Comparison of ENCODE assay signal across 25 cellular contexts in the genomic region with DNA sequence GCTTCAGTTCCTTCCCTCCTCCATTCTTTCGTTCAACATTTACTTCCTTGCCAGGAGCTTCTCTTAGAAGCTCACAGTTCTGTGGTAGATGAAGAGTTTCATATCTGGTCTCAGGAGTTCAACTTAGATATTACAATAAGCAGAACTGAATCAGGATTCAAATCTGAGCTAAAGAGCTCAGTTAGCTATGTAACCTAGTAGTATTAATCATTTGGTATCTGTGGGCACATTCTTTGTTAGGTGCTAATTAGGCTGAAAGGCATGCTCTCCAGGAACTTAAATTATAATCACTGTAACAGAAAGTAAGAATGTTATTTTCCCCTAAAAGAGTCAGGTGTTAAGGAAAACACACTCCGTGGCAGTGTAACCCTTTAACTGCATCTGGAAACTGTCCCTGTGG. TPM values are rescaled to one million over a fixed set of nuclear protein-coding genes. Genes with fewer than 3 reads are reported as not detected.
"Had no signal": no experiment of that assay in that cellular context is flagged by ENCODE, and none has a peak within 500 bp of the region (broad histone marks: within the 10 kb centered on the region; RNA-seq: fewer than 3 reads in every experiment).

No MANE protein-coding gene starts in this region.

- H3K27ac Mint-ChIP-seq: memory B cell; mesothelial cell of epicardium; nephron; neural progenitor cell; progenitor cell of endocrine pancreas; stimulated activated naive CD8-positive, alpha-beta T cell treated with anti-CD3 and anti-CD28 coated beads, Interleukin-15, amount 100 ng/mL, for 72 hours had no signal

- H3K4me1 ChIP-seq: vagina had no signal

- H3K27me3 ChIP-seq: neural progenitor cell, sigmoid colon, spleen, thyroid gland, vagina had no signal

- H3K4me3 Mint-ChIP-seq: effector memory CD8-positive, alpha-beta T cell; memory B cell; mesothelial cell of epicardium; naive thymus-derived CD4-positive, alpha-beta T cell; nephron; neural progenitor cell; stimulated activated naive CD8-positive, alpha-beta T cell treated with anti-CD3 and anti-CD28 coated beads, Interleukin-15, amount 100 ng/mL, for 72 hours had no signal

- H3K9me3 Mint-ChIP-seq: effector memory CD8-positive, alpha-beta T cell; memory B cell; mesothelial cell of epicardium; naive thymus-derived CD4-positive, alpha-beta T cell; nephron; neural progenitor cell; stimulated activated naive CD8-positive, alpha-beta T cell treated with anti-CD3 and anti-CD28 coated beads, Interleukin-15, amount 100 ng/mL, for 72 hours had no signal

- DNase-seq: effector memory CD8-positive, alpha-beta T cell; head of caudate nucleus; mucosa of descending colon; naive thymus-derived CD4-positive, alpha-beta T cell; right cardiac atrium; spleen; stimulated activated CD4-positive, alpha-beta T cell treated with anti-CD3 and anti-CD28 coated beads, Interleukin-15, amount 100 ng/mL, for 24 hours; stimulated activated CD4-positive, alpha-beta T cell treated with anti-CD3 and anti-CD28 coated beads, Interleukin-2, amount 100 ng/mL, for 48 hours; stimulated activated naive CD4-positive, alpha-beta T cell; stimulated activated naive CD8-positive, alpha-beta T cell treated with anti-CD3 and anti-CD28 coated beads, Interleukin-15, amount 100 ng/mL, for 72 hours; thyroid gland; trophoblast cell had no signal

- H3K27me3 Mint-ChIP-seq: effector memory CD8-positive, alpha-beta T cell; memory B cell; naive thymus-derived CD4-positive, alpha-beta T cell; progenitor cell of endocrine pancreas; stimulated activated naive CD8-positive, alpha-beta T cell treated with anti-CD3 and anti-CD28 coated beads, Interleukin-15, amount 100 ng/mL, for 72 hours had no signal

- H3K27ac ChIP-seq: coronary artery, neural progenitor cell, parathyroid adenoma, sigmoid colon, skin epidermis, spleen, thyroid gland, vagina had no signal

- H2AFZ ChIP-seq: neural progenitor cell, parathyroid adenoma had no signal

- H3K9me3 ChIP-seq: mucosa of descending colon, sigmoid colon, spleen, thyroid gland, vagina had no signal

- FAIRE-seq: frontal cortex, keratinocyte had no signal

- H3K4me2 ChIP-seq: neural progenitor cell had no signal

- H3K9ac ChIP-seq: neural progenitor cell, parathyroid adenoma had no signal

- ATAC-seq: effector memory CD8-positive, alpha-beta T cell; mucosa of descending colon; naive thymus-derived CD4-positive, alpha-beta T cell; right cardiac atrium; stimulated activated naive CD8-positive, alpha-beta T cell treated with anti-CD3 and anti-CD28 coated beads, Interleukin-15, amount 100 ng/mL, for 72 hours had no signal

- H3K4me3 ChIP-seq: coronary artery, lung, mucosa of descending colon, neural progenitor cell, sigmoid colon, skin epidermis, spleen, thyroid gland, vagina had no signal

- H3K36me3 ChIP-seq: neural progenitor cell, sigmoid colon, thyroid gland, vagina had no signal

RNA-seq across cellular contexts. Expression of a gene that starts 54.1 kb away (rescaled TPM):
- total RNA-seq: naive thymus-derived CD4-positive, alpha-beta T cell had no signal
